1 cellular context compared by ENCODE assay signal in the genomic region with DNA sequence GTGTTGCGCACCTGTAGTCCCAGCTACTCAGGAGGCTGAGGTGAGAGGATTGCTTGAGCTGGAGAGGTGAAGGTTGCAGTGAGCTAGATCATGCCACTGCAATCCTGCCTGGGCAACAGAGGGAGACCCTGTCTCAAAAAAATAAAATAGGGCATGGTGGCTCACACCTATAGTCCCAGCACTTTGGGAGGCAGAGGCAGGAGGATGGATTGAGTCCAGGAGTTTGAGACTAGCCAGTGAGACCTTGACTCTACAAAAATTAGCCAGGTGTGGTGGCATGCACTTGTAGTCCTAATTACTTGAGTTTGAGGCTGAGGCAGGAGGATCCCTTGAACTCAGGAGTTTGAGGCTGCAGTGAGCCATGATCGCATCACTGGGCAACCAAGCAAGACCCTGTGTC.
TF ChIP-seq lines count a peak whose summit lies in the region.

No MANE protein-coding gene starts in this region.

TF ChIP-seq in WTC11, 78 proteins besides CTCF, POLR2A, EP300 and RAD21 (continued from another document):
- TF ChIP-seq ERG (CRISPR knock-in tag; IDR thresholded peaks at IDR 0.05) (no peak), ZNF138 (CRISPR knock-in tag; conservative IDR thresholded peaks at IDR 0.05) (no peak), CBFB (CRISPR knock-in tag; IDR thresholded peaks at IDR 0.05; ENCODE audit: low read depth) (no peak), MXD4 (CRISPR knock-in tag; IDR thresholded peaks at IDR 0.05; ENCODE audit: borderline replicate concordance) (no peak), STAT6 (CRISPR knock-in tag; conservative IDR thresholded peaks at IDR 0.05; ENCODE audit: low read depth) (no peak), ZNF671 (CRISPR knock-in tag; IDR thresholded peaks at IDR 0.05) (no peak), NR2C2 (CRISPR knock-in tag; IDR thresholded peaks at IDR 0.05) (no peak)
- TF ChIP-seq, protein P1, sequence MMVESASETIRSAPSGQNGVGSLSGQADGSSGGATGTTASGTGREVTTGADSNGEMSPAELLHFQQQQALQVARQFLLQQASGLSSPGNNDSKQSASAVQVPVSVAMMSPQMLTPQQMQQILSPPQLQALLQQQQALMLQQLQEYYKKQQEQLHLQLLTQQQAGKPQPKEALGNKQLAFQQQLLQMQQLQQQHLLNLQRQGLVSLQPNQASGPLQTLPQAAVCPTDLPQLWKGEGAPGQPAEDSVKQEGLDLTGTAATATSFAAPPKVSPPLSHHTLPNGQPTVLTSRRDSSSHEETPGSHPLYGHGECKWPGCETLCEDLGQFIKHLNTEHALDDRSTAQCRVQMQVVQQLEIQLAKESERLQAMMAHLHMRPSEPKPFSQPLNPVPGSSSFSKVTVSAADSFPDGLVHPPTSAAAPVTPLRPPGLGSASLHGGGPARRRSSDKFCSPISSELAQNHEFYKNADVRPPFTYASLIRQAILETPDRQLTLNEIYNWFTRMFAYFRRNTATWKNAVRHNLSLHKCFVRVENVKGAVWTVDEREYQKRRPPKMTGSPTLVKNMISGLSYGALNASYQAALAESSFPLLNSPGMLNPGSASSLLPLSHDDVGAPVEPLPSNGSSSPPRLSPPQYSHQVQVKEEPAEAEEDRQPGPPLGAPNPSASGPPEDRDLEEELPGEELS (CRISPR knock-in tag; IDR thresholded peaks at IDR 0.05) = no peak
- TF ChIP-seq, protein P2, sequence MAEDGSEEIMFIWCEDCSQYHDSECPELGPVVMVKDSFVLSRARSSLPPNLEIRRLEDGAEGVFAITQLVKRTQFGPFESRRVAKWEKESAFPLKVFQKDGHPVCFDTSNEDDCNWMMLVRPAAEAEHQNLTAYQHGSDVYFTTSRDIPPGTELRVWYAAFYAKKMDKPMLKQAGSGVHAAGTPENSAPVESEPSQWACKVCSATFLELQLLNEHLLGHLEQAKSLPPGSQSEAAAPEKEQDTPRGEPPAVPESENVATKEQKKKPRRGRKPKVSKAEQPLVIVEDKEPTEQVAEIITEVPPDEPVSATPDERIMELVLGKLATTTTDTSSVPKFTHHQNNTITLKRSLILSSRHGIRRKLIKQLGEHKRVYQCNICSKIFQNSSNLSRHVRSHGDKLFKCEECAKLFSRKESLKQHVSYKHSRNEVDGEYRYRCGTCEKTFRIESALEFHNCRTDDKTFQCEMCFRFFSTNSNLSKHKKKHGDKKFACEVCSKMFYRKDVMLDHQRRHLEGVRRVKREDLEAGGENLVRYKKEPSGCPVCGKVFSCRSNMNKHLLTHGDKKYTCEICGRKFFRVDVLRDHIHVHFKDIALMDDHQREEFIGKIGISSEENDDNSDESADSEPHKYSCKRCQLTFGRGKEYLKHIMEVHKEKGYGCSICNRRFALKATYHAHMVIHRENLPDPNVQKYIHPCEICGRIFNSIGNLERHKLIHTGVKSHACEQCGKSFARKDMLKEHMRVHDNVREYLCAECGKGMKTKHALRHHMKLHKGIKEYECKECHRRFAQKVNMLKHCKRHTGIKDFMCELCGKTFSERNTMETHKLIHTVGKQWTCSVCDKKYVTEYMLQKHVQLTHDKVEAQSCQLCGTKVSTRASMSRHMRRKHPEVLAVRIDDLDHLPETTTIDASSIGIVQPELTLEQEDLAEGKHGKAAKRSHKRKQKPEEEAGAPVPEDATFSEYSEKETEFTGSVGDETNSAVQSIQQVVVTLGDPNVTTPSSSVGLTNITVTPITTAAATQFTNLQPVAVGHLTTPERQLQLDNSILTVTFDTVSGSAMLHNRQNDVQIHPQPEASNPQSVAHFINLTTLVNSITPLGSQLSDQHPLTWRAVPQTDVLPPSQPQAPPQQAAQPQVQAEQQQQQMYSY (CRISPR knock-in tag; IDR thresholded peaks at IDR 0.05) = no peak
- TF ChIP-seq, protein P3, sequence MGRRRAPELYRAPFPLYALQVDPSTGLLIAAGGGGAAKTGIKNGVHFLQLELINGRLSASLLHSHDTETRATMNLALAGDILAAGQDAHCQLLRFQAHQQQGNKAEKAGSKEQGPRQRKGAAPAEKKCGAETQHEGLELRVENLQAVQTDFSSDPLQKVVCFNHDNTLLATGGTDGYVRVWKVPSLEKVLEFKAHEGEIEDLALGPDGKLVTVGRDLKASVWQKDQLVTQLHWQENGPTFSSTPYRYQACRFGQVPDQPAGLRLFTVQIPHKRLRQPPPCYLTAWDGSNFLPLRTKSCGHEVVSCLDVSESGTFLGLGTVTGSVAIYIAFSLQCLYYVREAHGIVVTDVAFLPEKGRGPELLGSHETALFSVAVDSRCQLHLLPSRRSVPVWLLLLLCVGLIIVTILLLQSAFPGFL (CRISPR knock-in tag; IDR thresholded peaks at IDR 0.05; ENCODE audit: borderline replicate concordance) = no peak
- TF ChIP-seq, protein P4, sequence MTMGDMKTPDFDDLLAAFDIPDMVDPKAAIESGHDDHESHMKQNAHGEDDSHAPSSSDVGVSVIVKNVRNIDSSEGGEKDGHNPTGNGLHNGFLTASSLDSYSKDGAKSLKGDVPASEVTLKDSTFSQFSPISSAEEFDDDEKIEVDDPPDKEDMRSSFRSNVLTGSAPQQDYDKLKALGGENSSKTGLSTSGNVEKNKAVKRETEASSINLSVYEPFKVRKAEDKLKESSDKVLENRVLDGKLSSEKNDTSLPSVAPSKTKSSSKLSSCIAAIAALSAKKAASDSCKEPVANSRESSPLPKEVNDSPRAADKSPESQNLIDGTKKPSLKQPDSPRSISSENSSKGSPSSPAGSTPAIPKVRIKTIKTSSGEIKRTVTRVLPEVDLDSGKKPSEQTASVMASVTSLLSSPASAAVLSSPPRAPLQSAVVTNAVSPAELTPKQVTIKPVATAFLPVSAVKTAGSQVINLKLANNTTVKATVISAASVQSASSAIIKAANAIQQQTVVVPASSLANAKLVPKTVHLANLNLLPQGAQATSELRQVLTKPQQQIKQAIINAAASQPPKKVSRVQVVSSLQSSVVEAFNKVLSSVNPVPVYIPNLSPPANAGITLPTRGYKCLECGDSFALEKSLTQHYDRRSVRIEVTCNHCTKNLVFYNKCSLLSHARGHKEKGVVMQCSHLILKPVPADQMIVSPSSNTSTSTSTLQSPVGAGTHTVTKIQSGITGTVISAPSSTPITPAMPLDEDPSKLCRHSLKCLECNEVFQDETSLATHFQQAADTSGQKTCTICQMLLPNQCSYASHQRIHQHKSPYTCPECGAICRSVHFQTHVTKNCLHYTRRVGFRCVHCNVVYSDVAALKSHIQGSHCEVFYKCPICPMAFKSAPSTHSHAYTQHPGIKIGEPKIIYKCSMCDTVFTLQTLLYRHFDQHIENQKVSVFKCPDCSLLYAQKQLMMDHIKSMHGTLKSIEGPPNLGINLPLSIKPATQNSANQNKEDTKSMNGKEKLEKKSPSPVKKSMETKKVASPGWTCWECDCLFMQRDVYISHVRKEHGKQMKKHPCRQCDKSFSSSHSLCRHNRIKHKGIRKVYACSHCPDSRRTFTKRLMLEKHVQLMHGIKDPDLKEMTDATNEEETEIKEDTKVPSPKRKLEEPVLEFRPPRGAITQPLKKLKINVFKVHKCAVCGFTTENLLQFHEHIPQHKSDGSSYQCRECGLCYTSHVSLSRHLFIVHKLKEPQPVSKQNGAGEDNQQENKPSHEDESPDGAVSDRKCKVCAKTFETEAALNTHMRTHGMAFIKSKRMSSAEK (CRISPR knock-in tag; IDR thresholded peaks at IDR 0.05; ENCODE audit: borderline replicate concordance) = no peak
